In genomic region chr11:110907629-110908028, GRCh38 we compare ENCODE assay signal across 8 cellular contexts.
DNase-seq lines count a peak whose midpoint lies in the region; ATAC-seq, FAIRE-seq and TF ChIP-seq lines count a peak whose summit lies in the region.

No MANE protein-coding gene starts in this region.

- DNase-seq in activated T-cell treated with anti-CD3 and anti-CD28 coated beads, Interleukin-2, amount 50 U/mL, for 4 hours = no peak
- no peak for DNase-seq in activated T-cell treated with anti-CD3 and anti-CD28 coated beads for 4 hours
- peak; percentile 92 for DNase-seq in MV-4-11 (lab: John Stamatoyannopoulos, UW)
- DNase-seq in brain pericyte (ENCODE audit: low read depth, low spot score) = peak; percentile 59
- DNase-seq in pancreas = no peak
- DNase-seq in suprapubic skin (ENCODE audit: low spot score in 2 of 2) = no peak
- no peak for DNase-seq in islet precursor cell
- no peak for DNase-seq in dermis blood vessel endothelial cell

- no peak for TF ChIP-seq CTCF in pancreas (IDR thresholded peaks at IDR 0.05)
- no peak for TF ChIP-seq CTCF in suprapubic skin (IDR thresholded peaks at IDR 0.05)

- WGBS in pancreas, 2 donors = 39 to 52% methylated on average over 1 of the region's 1 CpG
- WGBS in suprapubic skin = 56% methylated on average over 1 of the region's 1 CpG

- ATAC-seq in activated T-cell treated with anti-CD3 and anti-CD28 coated beads, Interleukin-2, amount 50 U/mL, for 4 hours = peak; percentile 32 to 58
- peak in 3 of 4 donors; percentile 19 to 76 (median 52) for ATAC-seq in pancreas

- peaks cover 26% of the 10 kb centered on the region for H3K4me1 Mint-ChIP-seq in activated T-cell treated with anti-CD3 and anti-CD28 coated beads, Interleukin-2, amount 50 U/mL, for 4 hours (ENCODE audit: low read depth)

- no peaks in the 10 kb centered on the region for H3K27me3 ChIP-seq in pancreas
- no peaks in the 10 kb centered on the region for H3K27me3 ChIP-seq in suprapubic skin

- H3K27ac ChIP-seq in pancreas (no peak overlapping the region), suprapubic skin (no peak overlapping the region)

- H3K27me3 Mint-ChIP-seq in activated T-cell treated with anti-CD3 and anti-CD28 coated beads, Interleukin-2, amount 50 U/mL, for 4 hours (ENCODE audit: low read depth) = no peaks in the 10 kb centered on the region

- H3K36me3 ChIP-seq in pancreas = no peaks in the 10 kb centered on the region
- H3K36me3 ChIP-seq in suprapubic skin = no peaks in the 10 kb centered on the region

- no peak overlapping the region for H3K4me3 Mint-ChIP-seq in activated T-cell treated with anti-CD3 and anti-CD28 coated beads, Interleukin-2, amount 50 U/mL, for 4 hours

- no peak for TF ChIP-seq POLR2A in suprapubic skin (IDR thresholded peaks at IDR 0.05)

- no peaks in the 10 kb centered on the region for H3K36me3 Mint-ChIP-seq in activated T-cell treated with anti-CD3 and anti-CD28 coated beads, Interleukin-2, amount 50 U/mL, for 4 hours (ENCODE audit: insufficient read depth)

- no peak overlapping the region for H3K4me3 ChIP-seq in pancreas
- no peak overlapping the region for H3K4me3 ChIP-seq in suprapubic skin

- no peaks in the 10 kb centered on the region for H3K9me3 ChIP-seq in pancreas
- no peaks in the 10 kb centered on the region for H3K9me3 ChIP-seq in suprapubic skin

- FAIRE-seq in pancreas (lab: Jason Lieb, UNC) = peak; percentile 76

- peaks cover 7% of the 10 kb centered on the region for H3K9me3 Mint-ChIP-seq in activated T-cell treated with anti-CD3 and anti-CD28 coated beads, Interleukin-2, amount 50 U/mL, for 4 hours

- no peak for TF ChIP-seq EP300 in suprapubic skin (IDR thresholded peaks at IDR 0.05)

- intact Hi-C loops in pancreas (cut with DNase I) = no loop called here

- H3K4me1 ChIP-seq in pancreas (peaks cover 0 to 3% (median 0%) of the 10 kb centered on the region in 3 donors), suprapubic skin (peaks cover 4% of the 10 kb centered on the region)

Comparison
In these comparisons a context has a peak if more than half of its experiments do, and no peak if none do; other contexts are left out.
1. DNase-seq: peak in MV-4-11 (single experiment) and brain pericyte (single experiment); none in activated T-cell treated with anti-CD3 and anti-CD28 coated beads, Interleukin-2, amount 50 U/mL, for 4 hours (single experiment), activated T-cell treated with anti-CD3 and anti-CD28 coated beads for 4 hours (single experiment), pancreas (0 of 6), suprapubic skin (0 of 2), islet precursor cell (single experiment) and dermis blood vessel endothelial cell (single experiment).